In genomic region chr7:50112250-50112649, GRCh38 we compare ENCODE assay signal across 29 cellular contexts. TPM values are rescaled to one million over a fixed set of nuclear protein-coding genes. Genes with fewer than 3 reads are reported as not detected.
"Had no signal": no experiment of that assay in that cellular context is flagged by ENCODE, and none has a peak within 500 bp of the region (broad histone marks: within the 10 kb centered on the region; RNA-seq: fewer than 3 reads in every experiment).

No MANE protein-coding gene starts in this region.

- H3K4me3 ChIP-seq: MG63, Peyer's patch, SJSA1 had no signal

- H3K4me1 ChIP-seq: Peyer's patch, SJSA1 had no signal

- H3K36me3 ChIP-seq: brain microvascular endothelial cell, MG63, Peyer's patch, SJSA1 had no signal

- H3K9me3 ChIP-seq: MG63, SJSA1 had no signal

- H3K4me1 Mint-ChIP-seq: activated CD4-positive, alpha-beta T cell treated with anti-CD3 and anti-CD28 coated beads, Interleukin-2, amount 10 ng/mL, durations not matched to agents 24 days and 14 days; activated naive CD4-positive, alpha-beta T cell treated with anti-CD3 and anti-CD28 coated beads, Interleukin-2, amount 10 ng/mL, durations not matched to agents 7 days and 5 days; activated naive CD8-positive, alpha-beta T cell treated with anti-CD3 and anti-CD28 coated beads for 36 hours had no signal

- H3K36me3 Mint-ChIP-seq: activated naive CD4-positive, alpha-beta T cell treated with anti-CD3 and anti-CD28 coated beads, Interleukin-2, amount 10 ng/mL, durations not matched to agents 7 days and 5 days; activated naive CD8-positive, alpha-beta T cell treated with anti-CD3 and anti-CD28 coated beads for 36 hours had no signal

- H3K27me3 ChIP-seq: brain microvascular endothelial cell, Peyer's patch, SJSA1 had no signal

- H3K27ac ChIP-seq: brain microvascular endothelial cell, Peyer's patch, SJSA1 had no signal

- H3K4me3 Mint-ChIP-seq: activated CD4-positive, alpha-beta T cell treated with anti-CD3 and anti-CD28 coated beads, Interleukin-2, amount 10 ng/mL, durations not matched to agents 24 days and 14 days; activated CD8-positive, alpha-beta T cell treated with anti-CD3 and anti-CD28 coated beads for 36 hours; activated naive CD4-positive, alpha-beta T cell treated with anti-CD3 and anti-CD28 coated beads, Interleukin-2, amount 10 ng/mL, durations not matched to agents 7 days and 5 days; activated naive CD8-positive, alpha-beta T cell treated with anti-CD3 and anti-CD28 coated beads for 36 hours; activated T-cell treated with anti-CD3 and anti-CD28 coated beads, Interleukin-2, amount 50 U/mL, for 24 hours had no signal

- H3K9me3 Mint-ChIP-seq: activated CD4-positive, alpha-beta T cell treated with anti-CD3 and anti-CD28 coated beads, Interleukin-2, amount 10 ng/mL, durations not matched to agents 24 days and 14 days; activated naive CD4-positive, alpha-beta T cell treated with anti-CD3 and anti-CD28 coated beads, Interleukin-2, amount 10 ng/mL, durations not matched to agents 7 days and 5 days had no signal

- H3K27ac Mint-ChIP-seq: activated CD4-positive, alpha-beta T cell treated with anti-CD3 and anti-CD28 coated beads, Interleukin-2, amount 10 ng/mL, durations not matched to agents 24 days and 14 days; activated CD8-positive, alpha-beta T cell treated with anti-CD3 and anti-CD28 coated beads for 36 hours; activated naive CD4-positive, alpha-beta T cell treated with anti-CD3 and anti-CD28 coated beads, Interleukin-2, amount 10 ng/mL, durations not matched to agents 7 days and 5 days; activated naive CD8-positive, alpha-beta T cell treated with anti-CD3 and anti-CD28 coated beads for 36 hours; activated T-cell treated with anti-CD3 and anti-CD28 coated beads, Interleukin-2, amount 50 U/mL, for 24 hours had no signal

- DNase-seq: activated CD4-positive, alpha-beta T cell treated with anti-CD3 and anti-CD28 coated beads, Interleukin-2, amount 10 ng/mL, durations not matched to agents 24 days and 14 days; activated CD4-positive, alpha-beta T cell treated with anti-CD3 and anti-CD28 coated beads, Interleukin-2, amount 50 U/mL, for 4 hours; activated CD8-positive, alpha-beta T cell treated with anti-CD3 and anti-CD28 coated beads for 36 hours; activated gamma-delta T cell treated with Interleukin-2 at 50 U/mL for 16 hours; activated naive CD4-positive, alpha-beta T cell treated with anti-CD3 and anti-CD28 coated beads, Interleukin-2, amount 10 ng/mL, durations not matched to agents 7 days and 5 days; activated naive CD8-positive, alpha-beta T cell treated with anti-CD3 and anti-CD28 coated beads for 36 hours; activated T-cell treated with anti-CD3 and anti-CD28 coated beads, Interleukin-2, amount 50 U/mL, for 24 hours; amniotic stem cell; aorta; brain microvascular endothelial cell; central memory CD4-positive, alpha-beta T cell; Karpas-422; MG63; NCI-H1092; NCI-H1436 treated with DMSO at 0.1 percent for 48 hours; NCI-H1694 treated with DMSO at 0.1 percent for 48 hours; NCI-H2029; NCI-H510A; NCI-H526; NCI-H748 treated with DMSO at 0.1 percent for 48 hours; PC-3; Peyer's patch; RPMI8226; SHP77 treated with DMSO at 0.1 percent for 48 hours; T1000 had no signal

- ATAC-seq: activated CD8-positive, alpha-beta T cell treated with anti-CD3 and anti-CD28 coated beads for 36 hours; PC-3 had no signal

RNA-seq across cellular contexts. Expression of gene ZPBP, which starts 19.2 kb away (rescaled TPM):
- total RNA-seq: activated CD4-positive, alpha-beta T cell treated with anti-CD3 and anti-CD28 coated beads, Interleukin-2, amount 10 ng/mL, durations not matched to agents 24 days and 14 days; aorta; cerebellum; PC-3; Peyer's patch; SJSA1; T-helper 1 cell treated with Interleukin-12 subunit alpha and Interleukin-12 subunit beta and Interleukin-4 antibody, amounts not matched to agents 30 ng/mL and 1 ng/mL, for 36 hours; T-helper 2 cell treated with Interferon-gamma antibody and Interleukin-4, amounts not matched to agents 100 ng/mL and 5 ng/mL, for 36 hours had no signal
